ENCODE assay signal across 8 cellular contexts in genomic region chr19:58513694-58514563, GRCh38. TPM values are rescaled to one million over a fixed set of nuclear protein-coding genes. Genes with fewer than 3 reads are reported as not detected.
A peak's percentile ranks its signal among the peaks of the same experiment; 100 is the strongest.
DNase-seq lines count a peak whose midpoint lies in the region; ATAC-seq, FAIRE-seq and TF ChIP-seq lines count a peak whose summit lies in the region.

No MANE protein-coding gene starts in this region.

- DNase-seq in D341Med (ENCODE audit: low spot score) = peak; percentile 99
- DNase-seq in Kasumi-1 (lab: John Stamatoyannopoulos, UW) = peak; percentile 85 to 86
- peak; percentile 81 to 95 (median 90) for DNase-seq in activated naive CD4-positive, alpha-beta T cell (lab: John Stamatoyannopoulos, UW)
- DNase-seq in frontal cortex (ENCODE audit: low spot score in 2 of 2) = peak; percentile 87 to 95
- DNase-seq in stromal cell of bone marrow (ENCODE audit: low read depth) = peak; percentile 61

- H3K36me3 ChIP-seq in neutrophil = peaks cover 32% of the 10 kb centered on the region

- peak; percentile 92 for TF ChIP-seq CTCF in neutrophil (IDR thresholded peaks at IDR 0.05)

- H3K27me3 ChIP-seq in neutrophil = no peaks in the 10 kb centered on the region

- TF ChIP-seq POLR2A in Raji (IDR thresholded peaks at IDR 0.05; ENCODE audit: insufficient read depth, low read depth, low read length) = peak; percentile 99

- H3K4me3 ChIP-seq in neutrophil (ENCODE audit: low read depth in 1 of 2, low read length in 1 of 2) = peak overlapping the region; percentile 41 to 60

- no peaks in the 10 kb centered on the region for H3K9me3 ChIP-seq in neutrophil

- no peak for FAIRE-seq in frontal cortex (lab: Jason Lieb, UNC)

- peak overlapping the region; percentile 57 for H3K27ac ChIP-seq in neutrophil

- peak; percentile 52 for ATAC-seq in GM21526 (IDR thresholded peaks at IDR 0.05; ENCODE audit: low FRiP score, unreplicated experiment)

- H3K4me1 ChIP-seq in neutrophil (ENCODE audit: control insufficient read depth in 1 of 2, insufficient read depth in 1 of 2, low read depth in 1 of 2, low read length in 1 of 2) = peaks cover 22 to 32% of the 10 kb centered on the region in 2 experiments

RNA-seq across cellular contexts. Expression of gene SLC27A5, which starts 2.1 kb away (rescaled TPM):
- total RNA-seq in frontal cortex = 6.9 TPM

RNA-seq across cellular contexts. Expression of gene ZBTB45, which starts 5.7 kb away (rescaled TPM):
- total RNA-seq in frontal cortex = 6.9 TPM

RNA-seq across cellular contexts. Expression of gene TRIM28, which starts 29.9 kb away (rescaled TPM):
- total RNA-seq in frontal cortex = 332 TPM

RNA-seq across cellular contexts. Expression of gene ZNF446, which starts 37.8 kb away (rescaled TPM):
- total RNA-seq in frontal cortex = 8.6 TPM

RNA-seq across cellular contexts. Expression of gene CHMP2A, which starts 41.0 kb away (rescaled TPM):
- total RNA-seq in frontal cortex = 62.8 TPM

Comparison
In these comparisons a context has a peak if more than half of its experiments do, and no peak if none do; other contexts are left out.
1. Peak in every context shown above with its lines: DNase-seq, ATAC-seq, H3K4me3 ChIP-seq and H3K27ac ChIP-seq.